In the genomic region with DNA sequence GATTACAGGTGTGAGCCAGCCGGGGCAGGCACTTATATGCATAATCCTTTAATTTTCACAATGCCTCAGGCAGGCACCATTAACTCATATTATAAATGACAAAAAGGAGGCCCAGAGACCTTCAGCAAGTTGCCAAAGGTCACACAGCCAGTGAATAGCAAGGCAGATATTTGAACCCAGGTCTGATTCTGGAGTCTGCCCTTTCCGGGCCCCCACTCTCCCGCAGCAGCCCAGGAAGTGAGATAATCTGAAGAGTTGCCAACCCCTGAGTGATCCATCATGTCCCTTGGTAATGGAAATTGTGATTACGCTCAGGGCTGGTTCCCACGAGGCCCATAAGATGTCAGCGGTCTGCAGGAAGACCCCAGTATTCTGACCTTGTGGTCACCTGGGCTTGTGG, we compare ENCODE assay signal across 21 cellular contexts.
DNase-seq lines count a peak whose midpoint lies in the region; ATAC-seq and TF ChIP-seq lines count a peak whose summit lies in the region.
"Had no signal": no experiment of that assay in that cellular context is flagged by ENCODE, and none has a peak within 500 bp of the region (broad histone marks: within the 10 kb centered on the region; RNA-seq: fewer than 3 reads in every experiment).

No MANE protein-coding gene starts in this region.

- H3K4me3 Mint-ChIP-seq in endodermal cell: no peak overlapping the region
- H3K4me3 Mint-ChIP-seq: CD4-positive, alpha-beta T cell had no signal

- no peak overlapping the region for H3K9ac ChIP-seq in fibroblast of lung (ENCODE audit: insufficient read depth, low read length)
- no peak overlapping the region for H3K9ac ChIP-seq in trophoblast cell (ENCODE audit: low read length)
- no peak overlapping the region for H3K9ac ChIP-seq in endodermal cell (ENCODE audit: extremely low read depth, low read length, poor library complexity, severe bottlenecking)

- H3K79me1 ChIP-seq in trophoblast cell (ENCODE audit: low read length): peaks cover 18% of the 10 kb centered on the region

- no peak overlapping the region for H2AFZ ChIP-seq in fibroblast of lung (ENCODE audit: low read length)
- H2AFZ ChIP-seq in trophoblast cell (ENCODE audit: insufficient read depth, low read length, poor library complexity): no peak overlapping the region

- H4K20me1 ChIP-seq in fibroblast of lung (ENCODE audit: control insufficient read depth, extremely low read depth, insufficient read depth, low read length): no peaks in the 10 kb centered on the region

- H3K36me3 ChIP-seq in Panc1 (ENCODE audit: control insufficient read depth, insufficient read depth, low read length) (no peaks in the 10 kb centered on the region), ascending aorta (no peaks in the 10 kb centered on the region), fibroblast of lung (ENCODE audit: control insufficient read depth, insufficient read depth, low read length) (no peaks in the 10 kb centered on the region), trophoblast cell (ENCODE audit: control insufficient read depth in 1 of 2, insufficient read depth in 2 of 2, low read length in 2 of 2) (no peaks in the 10 kb centered on the region), endodermal cell (ENCODE audit: control insufficient read depth, insufficient read depth, low read length) (no peaks in the 10 kb centered on the region)

- no peak overlapping the region for H3K18ac ChIP-seq in trophoblast cell (ENCODE audit: low read length)

- H2AK5ac ChIP-seq in trophoblast cell (ENCODE audit: low read length): no peak overlapping the region

- H3K14ac ChIP-seq in trophoblast cell (ENCODE audit: low read length): no peak overlapping the region

- H3K9me3 Mint-ChIP-seq in endodermal cell: no peaks in the 10 kb centered on the region
- H3K9me3 Mint-ChIP-seq: CD4-positive, alpha-beta T cell had no signal

- no peak for DNase-seq in Panc1 (ENCODE audit: low read depth, low spot score)
- peak in 1 of 2 donors; percentile 70 for DNase-seq in ascending aorta (ENCODE audit: low spot score in 2 of 2)
- peak; percentile 18 to 74 for DNase-seq in fibroblast of lung (ENCODE audit: low read depth in 2 of 2)
- no peak for DNase-seq in trophoblast cell
- no peak for DNase-seq in posterior vena cava (ENCODE audit: low spot score)
- no peak for DNase-seq in endodermal cell
- no peak for DNase-seq in DMS153 (lab: John Stamatoyannopoulos, UW)
- no peak for DNase-seq in NCI-H2171 treated with DMSO at 0.1 percent for 48 hours (lab: John Stamatoyannopoulos, UW)
- DNase-seq: ACHN; Calu3; CD4-positive, alpha-beta T cell; DMS79 treated with DMSO at 0.1 percent for 48 hours; GDM1; KBM-7; NCI-H1048; NCI-H2107; NCI-H345; NCI-H526 treated with DMSO at 0.1 percent for 48 hours; NK-92 treated with Interleukin-12 subunit alpha and Interleukin-12 subunit beta, amount 100 ng/mL, for 24 hours; OCI-M1 had no signal

- no peak overlapping the region for H4K12ac ChIP-seq in trophoblast cell (ENCODE audit: low read depth, low read length)

- H3K4me3 ChIP-seq in Panc1 (ENCODE audit: low read depth in 2 of 2, low read length in 2 of 2) (no peak overlapping the region), ascending aorta (no peak overlapping the region), fibroblast of lung (replicated peaks in 1 of 4; ENCODE audit: control extremely low read depth in 1 of 4, insufficient read depth in 1 of 4, low read depth in 3 of 4, low read length in 4 of 4) (no peak overlapping the region), trophoblast cell (ENCODE audit: low read depth, low read length) (no peak overlapping the region), endodermal cell (ENCODE audit: low read length) (no peak overlapping the region)

- H2BK120ac ChIP-seq in trophoblast cell (ENCODE audit: insufficient read depth, low read length, poor library complexity): no peak overlapping the region

- H4K91ac ChIP-seq in trophoblast cell (ENCODE audit: low read depth, low read length): no peak overlapping the region

- H2BK5ac ChIP-seq in trophoblast cell (ENCODE audit: low read depth, low read length, poor library complexity): no peak overlapping the region

- H3K23ac ChIP-seq in trophoblast cell (ENCODE audit: low read length): no peak overlapping the region

- no peak for ATAC-seq in Panc1

- H3K9me3 ChIP-seq in Panc1 (ENCODE audit: control insufficient read depth, insufficient read depth, low read depth, low read length) (no peaks in the 10 kb centered on the region), ascending aorta (no peaks in the 10 kb centered on the region), fibroblast of lung (ENCODE audit: control insufficient read depth, insufficient read depth, low read depth, low read length) (no peaks in the 10 kb centered on the region), trophoblast cell (ENCODE audit: insufficient read depth, low read depth, low read length) (peaks cover 8% of the 10 kb centered on the region), endodermal cell (ENCODE audit: control insufficient read depth, low read length) (no peaks in the 10 kb centered on the region)

- no peaks in the 10 kb centered on the region for H3K36me3 Mint-ChIP-seq in endodermal cell (ENCODE audit: low read depth)

- peak overlapping the region; percentile 9 for H2BK12ac ChIP-seq in trophoblast cell (ENCODE audit: low read length)

- H3K27me3 Mint-ChIP-seq in endodermal cell (ENCODE audit: insufficient read depth): peaks cover 55% of the 10 kb centered on the region
- H3K27me3 Mint-ChIP-seq: CD4-positive, alpha-beta T cell had no signal

- intact Hi-C loops in Panc1 (cut with micrococcal nuclease; ENCODE audit: unreplicated experiment): no loop called here
- intact Hi-C loops in ascending aorta (cut with DNase I): no loop called here
- intact Hi-C loops in posterior vena cava (cut with DNase I): no loop called here

- POLR2A ChIA-PET in Panc1 (lab: Charles Lee): no interaction called here

- H3K4ac ChIP-seq in trophoblast cell (ENCODE audit: low read depth, low read length): no peak overlapping the region

- H3K4me2 ChIP-seq in fibroblast of lung (ENCODE audit: extremely low read depth, insufficient read depth, low read length): no peak overlapping the region
- H3K4me2 ChIP-seq in trophoblast cell (ENCODE audit: low read length): no peak overlapping the region

- CTCF ChIA-PET in Panc1 (lab: Charles Lee): no interaction called here

- H3K27ac Mint-ChIP-seq in endodermal cell: no peak overlapping the region
- H3K27ac Mint-ChIP-seq: CD4-positive, alpha-beta T cell had no signal

- H3K4me1 ChIP-seq in Panc1 (ENCODE audit: control insufficient read depth, insufficient read depth, low read length): peaks cover 48% of the 10 kb centered on the region
- peaks cover 4 to 25% of the 10 kb centered on the region in 2 donors for H3K4me1 ChIP-seq in ascending aorta
- peaks cover 17% of the 10 kb centered on the region for H3K4me1 ChIP-seq in fibroblast of lung (ENCODE audit: control insufficient read depth, extremely low read depth, insufficient read depth, low read length)
- H3K4me1 ChIP-seq in trophoblast cell (ENCODE audit: control insufficient read depth in 1 of 2, insufficient read depth in 2 of 2, low read length in 2 of 2): peaks cover 13 to 17% of the 10 kb centered on the region in 2 experiments
- peaks cover 3% of the 10 kb centered on the region for H3K4me1 ChIP-seq in endodermal cell (ENCODE audit: control insufficient read depth, insufficient read depth, low read length)

- peak overlapping the region; percentile 79 for H3K27ac ChIP-seq in Panc1 (ENCODE audit: low read length)
- H3K27ac ChIP-seq in ascending aorta: peak overlapping the region; percentile 81 to 89
- no peak overlapping the region for H3K27ac ChIP-seq in fibroblast of lung (ENCODE audit: insufficient read depth, low read length)
- H3K27ac ChIP-seq in trophoblast cell (ENCODE audit: low read depth, low read length): no peak overlapping the region
- H3K27ac ChIP-seq in endodermal cell (ENCODE audit: low read depth, low read length): no peak overlapping the region
- H3K27ac ChIP-seq: HL-60 had no signal

- no CpG with 5 or more reads among the region's 6 CpGs for WGBS in trophoblast cell (ENCODE audit: extremely low coverage, insufficient coverage, insufficient read length)
- WGBS in endodermal cell (ENCODE audit: insufficient coverage in 1 of 2, insufficient read length in 1 of 2), 2 experiments: 78 to 89% methylated on average over 5 to 6 of the region's 6 CpGs

- H3K4me1 Mint-ChIP-seq in endodermal cell: peaks cover 32% of the 10 kb centered on the region

- no peak overlapping the region for H4K8ac ChIP-seq in trophoblast cell (ENCODE audit: low read depth, low read length)

- H3K79me2 ChIP-seq in fibroblast of lung (ENCODE audit: control insufficient read depth, insufficient read depth, low read length) (no peaks in the 10 kb centered on the region), trophoblast cell (ENCODE audit: control insufficient read depth, insufficient read depth, low read length, poor library complexity) (no peaks in the 10 kb centered on the region)

- TF ChIP-seq CTCF in Panc1 (IDR thresholded peaks at IDR 0.05): no peak
- TF ChIP-seq CTCF in ascending aorta (IDR thresholded peaks at IDR 0.05): no peak
- TF ChIP-seq CTCF in fibroblast of lung (conservative IDR thresholded peaks at IDR 0.05 in 1 of 2, IDR thresholded peaks at IDR 0.05 in 1 of 2; ENCODE audit: low read depth in 1 of 2, low read length in 2 of 2): no peak
- TF ChIP-seq CTCF in endodermal cell (conservative IDR thresholded peaks at IDR 0.05): no peak

- no TSS peak for BruUV-seq in Panc1 (replicated peaks; lab: Mats Ljungman, UMichigan)

- in situ Hi-C loops in Panc1 (cut with HindIII; ENCODE audit: low pct_unique_long_range_greater_than_20kb, low sequenced_read_pairs): no loop called here

- H3K27me3 ChIP-seq in Panc1 (ENCODE audit: control insufficient read depth, insufficient read depth, low read length) (no peaks in the 10 kb centered on the region), ascending aorta (no peaks in the 10 kb centered on the region), fibroblast of lung (ENCODE audit: control insufficient read depth, insufficient read depth, low read length) (no peaks in the 10 kb centered on the region), trophoblast cell (ENCODE audit: insufficient read depth, low read length) (no peaks in the 10 kb centered on the region), endodermal cell (ENCODE audit: control insufficient read depth, insufficient read depth, low read length, poor library complexity, severe bottlenecking) (peaks cover 24% of the 10 kb centered on the region)

Comparison
In these comparisons a context has a peak if more than half of its experiments do, and no peak if none do; other contexts are left out.
1. DNase-seq: peak in fibroblast of lung (2 of 2); none in Panc1 (single experiment), trophoblast cell (0 of 2), posterior vena cava (single experiment), endodermal cell (single experiment), DMS153 (single experiment) and NCI-H2171 treated with DMSO at 0.1 percent for 48 hours (single experiment).
2. H3K27ac ChIP-seq: peak in Panc1 (single experiment) and ascending aorta (2 of 2); none in fibroblast of lung (single experiment), trophoblast cell (single experiment) and endodermal cell (single experiment).